16 cellular contexts compared by ENCODE assay signal in genomic region chr13:44292545-44292944, GRCh38.
A peak's percentile ranks its signal among the peaks of the same experiment; 100 is the strongest.
DNase-seq lines count a peak whose midpoint lies in the region; TF ChIP-seq lines count a peak whose summit lies in the region.
"Had no signal": no experiment of that assay in that cellular context is flagged by ENCODE, and none has a peak within 500 bp of the region (broad histone marks: within the 10 kb centered on the region; RNA-seq: fewer than 3 reads in every experiment).

No MANE protein-coding gene starts in this region.

- no peaks in the 10 kb centered on the region for H3K36me3 ChIP-seq in smooth muscle cell (ENCODE audit: low read depth)
- H3K36me3 ChIP-seq: ascending aorta, spleen had no signal

- peak overlapping the region; percentile 13 for H3K27ac ChIP-seq in angular gyrus (ENCODE audit: low read depth, low read length)
- peak overlapping the region; percentile 49 for H3K27ac ChIP-seq in smooth muscle cell (ENCODE audit: low read depth)
- H3K27ac ChIP-seq: spleen had no signal

- H3K9me3 ChIP-seq in smooth muscle cell (replicated peaks; ENCODE audit: low read depth) = no peaks in the 10 kb centered on the region
- H3K9me3 ChIP-seq: ascending aorta, spleen had no signal

- no peaks in the 10 kb centered on the region for H4K20me1 ChIP-seq in smooth muscle cell (ENCODE audit: low read depth)

- H3K4me2 ChIP-seq in smooth muscle cell = no peak overlapping the region

- H3F3A ChIP-seq in smooth muscle cell (ENCODE audit: low read depth) = peaks cover 24% of the 10 kb centered on the region

- TF ChIP-seq CTCF in smooth muscle cell (IDR thresholded peaks at IDR 0.05; ENCODE audit: borderline replicate concordance, insufficient read depth, poor library complexity, severe bottlenecking) (no peak), GM20000 (IDR thresholded peaks at IDR 0.05; ENCODE audit: extremely low read depth, missing control alignments) (no peak)

- H3K4me1 ChIP-seq in smooth muscle cell (ENCODE audit: low read depth) = no peaks in the 10 kb centered on the region

- no peak overlapping the region for H3K9ac ChIP-seq in smooth muscle cell (ENCODE audit: low read depth)

- no peaks in the 10 kb centered on the region for H3K79me2 ChIP-seq in smooth muscle cell (ENCODE audit: low read depth)

- H3K27me3 ChIP-seq in smooth muscle cell (ENCODE audit: low read depth) = peaks cover 5% of the 10 kb centered on the region
- H3K27me3 ChIP-seq: ascending aorta had no signal

- no peak overlapping the region for H3K4me3 ChIP-seq in smooth muscle cell
- H3K4me3 ChIP-seq: ascending aorta, GM12878, spleen had no signal

- no peak overlapping the region for H2AFZ ChIP-seq in smooth muscle cell (ENCODE audit: low read depth)

- DNase-seq in NCI-H748 (lab: John Stamatoyannopoulos, UW; ENCODE audit: unreplicated experiment) (peak; percentile 15), NCI-H748 treated with DMSO at 0.1 percent for 48 hours (lab: John Stamatoyannopoulos, UW) (no peak), medulla oblongata (ENCODE audit: extremely low spot score) (peak; percentile 54), smooth muscle cell (lab: John Stamatoyannopoulos, UW; ENCODE audit: unreplicated experiment) (no peak), T1000 (lab: John Stamatoyannopoulos, UW) (no peak), GM20000 (ENCODE audit: low spot score) (no peak), DMS 273 (lab: John Stamatoyannopoulos, UW; ENCODE audit: unreplicated experiment) (no peak)
- DNase-seq: activated CD4-positive, alpha-beta memory T cell treated with anti-CD3 and anti-CD28 coated beads for 36 hours; KBM-7; NCI-H1105 treated with DMSO at 0.1 percent for 48 hours; posterior cingulate gyrus; spleen; SW 1271 had no signal

- WGBS in smooth muscle cell (ENCODE audit: low lambda C conversion rate) = 89% methylated on average over 1 of the region's 1 CpG

Comparison
In these comparisons a context has a peak if more than half of its experiments do, and no peak if none do; other contexts are left out.
1. DNase-seq: peak in NCI-H748 (single experiment) and medulla oblongata (single experiment); none in NCI-H748 treated with DMSO at 0.1 percent for 48 hours (single experiment), smooth muscle cell (single experiment), T1000 (single experiment), GM20000 (single experiment) and DMS 273 (single experiment).